Comparison of ENCODE assay signal across 14 cellular contexts in the genomic region with DNA sequence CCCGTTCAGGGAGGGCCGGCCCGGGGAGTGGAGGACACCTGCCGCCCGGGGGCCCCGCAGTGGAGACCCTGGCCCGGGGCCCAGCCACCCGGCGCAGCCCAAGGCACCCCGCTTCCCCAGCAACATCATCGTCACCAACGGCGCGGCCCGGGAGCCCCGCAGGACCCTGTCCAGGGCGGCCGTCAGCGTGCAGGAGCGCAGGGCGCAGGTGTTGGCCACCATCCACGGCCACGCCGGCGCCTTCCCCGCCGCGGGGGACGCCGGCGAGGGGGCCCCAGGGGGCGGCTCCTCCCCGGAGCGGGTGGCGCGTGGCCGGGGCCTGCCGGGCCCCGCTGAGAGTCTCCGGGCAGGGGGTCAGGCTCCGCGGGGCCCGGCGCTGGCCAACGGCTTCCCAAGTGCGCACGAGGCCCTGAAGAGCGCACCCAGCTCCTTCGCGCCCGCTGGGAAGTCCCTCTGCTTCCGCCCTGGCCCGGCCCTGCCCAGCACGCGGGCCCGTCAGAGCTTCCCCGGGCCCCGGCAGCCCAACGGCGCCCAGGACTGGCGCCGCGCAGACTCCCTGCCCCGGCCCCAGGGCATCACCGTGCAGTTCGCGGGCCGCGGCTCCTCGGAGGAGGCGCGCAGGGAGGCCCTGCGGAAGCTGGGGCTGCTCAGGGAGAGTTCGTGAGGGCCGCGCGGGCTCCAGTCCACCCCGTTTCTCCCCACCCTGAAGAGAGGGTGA. TPM values are rescaled to one million over a fixed set of nuclear protein-coding genes. Genes with fewer than 3 reads are reported as not detected.
DNase-seq lines count a peak whose midpoint lies in the region; ATAC-seq and TF ChIP-seq lines count a peak whose summit lies in the region.
"Had no signal": no experiment of that assay in that cellular context is flagged by ENCODE, and none has a peak within 500 bp of the region (broad histone marks: within the 10 kb centered on the region; RNA-seq: fewer than 3 reads in every experiment).

No MANE protein-coding gene starts in this region.

- intact Hi-C loops in psoas muscle (cut with DNase I) = no loop called here
- intact Hi-C loops in CD4-positive, alpha-beta T cell (cut with DNase I, micrococcal nuclease) = no loop called here

- H3K27me3 Mint-ChIP-seq in WTC11 (ENCODE audit: low read depth) = peaks cover 3% of the 10 kb centered on the region; the same call in 1 of the 2 replicates
- no peaks in the 10 kb centered on the region for H3K27me3 Mint-ChIP-seq in CD4-positive, alpha-beta T cell

- peak overlapping the region; percentile 49 for H3K4me3 Mint-ChIP-seq in WTC11
- H3K4me3 Mint-ChIP-seq in CD4-positive, alpha-beta T cell = no peak overlapping the region
- H3K4me3 Mint-ChIP-seq: activated CD4-positive, alpha-beta memory T cell treated with anti-CD3 and anti-CD28 coated beads, Interleukin-2, amount 10 ng/mL, durations not matched to agents 7 days and 5 days had no signal

- H3K79me2 ChIP-seq in ACC112 (ENCODE audit: control insufficient read depth, insufficient read depth, low read length, unreplicated experiment) = no peaks in the 10 kb centered on the region

- H3K27me3 ChIP-seq in ACC112 (ENCODE audit: insufficient read depth, low read length) = no peaks in the 10 kb centered on the region
- H3K27me3 ChIP-seq in foreskin keratinocyte = no peaks in the 10 kb centered on the region
- no peaks in the 10 kb centered on the region for H3K27me3 ChIP-seq in psoas muscle (ENCODE audit: insufficient read depth in 3 of 3, low read length in 2 of 3)
- peaks cover 3% of the 10 kb centered on the region for H3K27me3 ChIP-seq in CD4-positive, alpha-beta T cell (ENCODE audit: control insufficient read depth, insufficient read depth, low read length)

- no peaks in the 10 kb centered on the region for H3K36me3 Mint-ChIP-seq in WTC11
- H3K36me3 Mint-ChIP-seq in CD4-positive, alpha-beta T cell (ENCODE audit: low read depth) = no peaks in the 10 kb centered on the region

- ATAC-seq in WTC11 = peak; percentile 64
- peak; percentile 68 for ATAC-seq in foreskin keratinocyte
- peak; percentile 57 to 68 (median 60) for ATAC-seq in psoas muscle
- no peak for ATAC-seq in GM21447 (IDR thresholded peaks at IDR 0.05; ENCODE audit: unreplicated experiment)
- ATAC-seq in HG02885 (IDR thresholded peaks at IDR 0.05; ENCODE audit: poor library complexity, unreplicated experiment) = no peak
- no peak for ATAC-seq in CD4-positive, alpha-beta T cell (ENCODE audit: poor library complexity)
- ATAC-seq: HCT116 had no signal

- DNase-seq in WTC11 (ENCODE audit: low spot score) = no peak
- peak in 1 of 2 donors; percentile 35 for DNase-seq in foreskin keratinocyte
- peak in 1 of 2 donors; percentile 25 for DNase-seq in psoas muscle
- no peak for DNase-seq in CD4-positive, alpha-beta T cell
- no peak for DNase-seq in HEK293T (ENCODE audit: extremely low spot score)
- DNase-seq: ACHN; activated CD4-positive, alpha-beta memory T cell treated with anti-CD3 and anti-CD28 coated beads, Interleukin-2, amount 10 ng/mL, durations not matched to agents 7 days and 5 days; central memory CD4-positive, alpha-beta T cell; DMS53; NCI-H1436 had no signal

- CTCF ChIA-PET in WTC11 (lab: Charles Lee) (interaction anchor here (1.4 to 1.7 kb wide), 2 partner anchors 12 to 16 kb away, joined by 7 to 10 read pairs; no protein-coding TSS in a partner anchor), HEK293T (lab: Yijun Ruan, JAX) (no interaction called here)
- CTCF ChIA-PET in CD4-positive, alpha-beta T cell (lab: Charles Lee) = no interaction called here

- H3K27ac ChIP-seq in ACC112 (ENCODE audit: low read depth, low read length) = no peak overlapping the region
- peak overlapping the region; percentile 58 for H3K27ac ChIP-seq in foreskin keratinocyte
- H3K27ac ChIP-seq in psoas muscle = peak overlapping the region; percentile 46
- H3K27ac ChIP-seq in CD4-positive, alpha-beta T cell (ENCODE audit: low read depth, low read length) = no peak overlapping the region

- peak overlapping the region; percentile 68 for H3K4me3 ChIP-seq in ACC112 (ENCODE audit: low read depth, low read length)
- H3K4me3 ChIP-seq in psoas muscle = peak overlapping the region; percentile 43

- peaks cover 37% of the 10 kb centered on the region for H3K4me1 Mint-ChIP-seq in WTC11
- peaks cover 10% of the 10 kb centered on the region for H3K4me1 Mint-ChIP-seq in CD4-positive, alpha-beta T cell (ENCODE audit: low read depth)

- no peaks in the 10 kb centered on the region for H3K36me3 ChIP-seq in ACC112 (ENCODE audit: insufficient read depth, low read length)
- no peaks in the 10 kb centered on the region for H3K36me3 ChIP-seq in psoas muscle (ENCODE audit: insufficient read depth in 1 of 2, low read depth in 1 of 2)

- POLR2A ChIA-PET in WTC11 (lab: Charles Lee) (no interaction called here), HEK293T (lab: Yijun Ruan, JAX) (no interaction called here)
- POLR2A ChIA-PET in CD4-positive, alpha-beta T cell (lab: Charles Lee) = no interaction called here

- no peaks in the 10 kb centered on the region for H3K9me3 Mint-ChIP-seq in WTC11
- no peaks in the 10 kb centered on the region for H3K9me3 Mint-ChIP-seq in CD4-positive, alpha-beta T cell
- H3K9me3 Mint-ChIP-seq: activated CD4-positive, alpha-beta memory T cell treated with anti-CD3 and anti-CD28 coated beads, Interleukin-2, amount 10 ng/mL, durations not matched to agents 7 days and 5 days had no signal

- no peak overlapping the region for H3K27ac Mint-ChIP-seq in WTC11
- H3K27ac Mint-ChIP-seq in CD4-positive, alpha-beta T cell = no peak overlapping the region
- H3K27ac Mint-ChIP-seq: activated CD4-positive, alpha-beta memory T cell treated with anti-CD3 and anti-CD28 coated beads, Interleukin-2, amount 10 ng/mL, durations not matched to agents 7 days and 5 days had no signal

- 11 to 13% (median 13%) methylated on average over 40 to 78 of the region's 78 CpGs for WGBS in psoas muscle, 3 donors

- H2AFZ ChIP-seq in ACC112 (ENCODE audit: low read length, unreplicated experiment) = peak overlapping the region; percentile 83

- H3K4me1 ChIP-seq in ACC112 (ENCODE audit: control insufficient read depth, insufficient read depth, low read length, unreplicated experiment) (peaks cover 14% of the 10 kb centered on the region), foreskin keratinocyte (peaks cover 30% of the 10 kb centered on the region), psoas muscle (no peaks in the 10 kb centered on the region)

- H3K9me3 ChIP-seq in psoas muscle = no peaks in the 10 kb centered on the region
- H3K9me3 ChIP-seq in CD4-positive, alpha-beta T cell (ENCODE audit: control insufficient read depth, low read length) = no peaks in the 10 kb centered on the region

- TF ChIP-seq CTCF in WTC11 (IDR thresholded peaks at IDR 0.05) (no peak), foreskin keratinocyte (conservative IDR thresholded peaks at IDR 0.05) (no peak), psoas muscle (IDR thresholded peaks at IDR 0.05) (no peak)
- no peak for TF ChIP-seq CTCF in CD4-positive, alpha-beta T cell (IDR thresholded peaks at IDR 0.05)

TF ChIP-seq in WTC11, 78 proteins besides CTCF, POLR2A, EP300 and RAD21:
- TF ChIP-seq NFATC4 (CRISPR knock-in tag; IDR thresholded peaks at IDR 0.05) (no peak), CBFB (CRISPR knock-in tag; IDR thresholded peaks at IDR 0.05; ENCODE audit: low read depth) (no peak), ESRRA (CRISPR knock-in tag; IDR thresholded peaks at IDR 0.05; ENCODE audit: borderline replicate concordance) (no peak), SP1 (CRISPR knock-in tag; conservative IDR thresholded peaks at IDR 0.05) (no peak), NFYB (CRISPR knock-in tag; conservative IDR thresholded peaks at IDR 0.05; ENCODE audit: low read depth) (no peak), PRRX2 (CRISPR knock-in tag; IDR thresholded peaks at IDR 0.05) (no peak), CREM (CRISPR knock-in tag; IDR thresholded peaks at IDR 0.05) (no peak)
- TF ChIP-seq, protein P1, sequence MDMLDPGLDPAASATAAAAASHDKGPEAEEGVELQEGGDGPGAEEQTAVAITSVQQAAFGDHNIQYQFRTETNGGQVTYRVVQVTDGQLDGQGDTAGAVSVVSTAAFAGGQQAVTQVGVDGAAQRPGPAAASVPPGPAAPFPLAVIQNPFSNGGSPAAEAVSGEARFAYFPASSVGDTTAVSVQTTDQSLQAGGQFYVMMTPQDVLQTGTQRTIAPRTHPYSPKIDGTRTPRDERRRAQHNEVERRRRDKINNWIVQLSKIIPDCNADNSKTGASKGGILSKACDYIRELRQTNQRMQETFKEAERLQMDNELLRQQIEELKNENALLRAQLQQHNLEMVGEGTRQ (CRISPR knock-in tag; IDR thresholded peaks at IDR 0.05) = no peak

TF ChIP-seq in HEK293T, 16 proteins besides CTCF, POLR2A, EP300 and RAD21:
- no peak for TF ChIP-seq FOXA1 (IDR thresholded peaks at IDR 0.05)
- no peak for TF ChIP-seq SUZ12 (IDR thresholded peaks at IDR 0.05)
- no peak for TF ChIP-seq ARNT (IDR thresholded peaks at IDR 0.05)

RNA-seq across cellular contexts. Expression of gene PROSER2, which starts 46.7 kb away (rescaled TPM):
- total RNA-seq in WTC11 (2021) = 7.3 to 8.7 TPM (median 8.5 TPM) in 3 replicates
- total RNA-seq in foreskin keratinocyte = 17.2 and 22.2 TPM in 2 replicates
- 18.1 and 22.8 TPM in 2 replicates for polyA plus RNA-seq in foreskin keratinocyte
- total RNA-seq in psoas muscle = 1 to 10 TPM in 3 of 4 donors, under 1 TPM in 1; 0.91 to 2.8 (median 1.6) TPM
- polyA plus RNA-seq in psoas muscle = 1 to 10 TPM in 1 of 3 donors, under 1 TPM in 2; 0.63 to 1.6 (median 0.70) TPM
- total RNA-seq in CD4-positive, alpha-beta T cell = 1 to 10 TPM; 1.1 TPM

Comparison
In these comparisons a context has a peak if more than half of its experiments do, and no peak if none do; other contexts are left out.
1. H3K27ac ChIP-seq: peak in foreskin keratinocyte (single experiment) and psoas muscle (single experiment); none in ACC112 (single experiment) and CD4-positive, alpha-beta T cell (single experiment).
2. ATAC-seq: peak in WTC11 (single experiment), foreskin keratinocyte (single experiment) and psoas muscle (4 of 4); none in GM21447 (single experiment), HG02885 (single experiment) and CD4-positive, alpha-beta T cell (single experiment).